In the genomic region with DNA sequence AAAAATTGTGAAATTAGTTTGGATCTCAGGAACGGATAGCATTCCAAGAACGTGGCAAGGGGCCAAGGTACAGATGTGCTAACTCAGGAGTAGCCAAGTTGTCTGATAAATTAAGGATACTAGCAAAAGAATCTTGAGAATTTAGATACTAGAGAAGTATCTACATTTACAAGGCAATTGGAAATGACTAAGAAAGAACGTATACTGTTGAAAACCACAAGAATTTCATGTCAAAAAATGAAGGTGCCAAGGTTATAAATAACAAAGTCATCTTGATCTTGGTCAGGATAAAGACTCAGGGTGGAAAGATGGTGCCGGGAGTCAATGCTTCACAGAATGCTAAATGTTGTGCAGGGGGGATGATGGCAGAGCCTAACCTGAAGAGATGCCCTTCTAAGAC, we compare ENCODE assay signal across 13 cellular contexts. TPM values are rescaled to one million over a fixed set of nuclear protein-coding genes. Genes with fewer than 3 reads are reported as not detected.
A peak's percentile ranks its signal among the peaks of the same experiment; 100 is the strongest.
DNase-seq lines count a peak whose midpoint lies in the region; ATAC-seq, FAIRE-seq and TF ChIP-seq lines count a peak whose summit lies in the region.
"Had no signal": no experiment of that assay in that cellular context is flagged by ENCODE, and none has a peak within 500 bp of the region (broad histone marks: within the 10 kb centered on the region; RNA-seq: fewer than 3 reads in every experiment).

No MANE protein-coding gene starts in this region.

- H3K9me3 Mint-ChIP-seq in activated CD8-positive, alpha-beta T cell treated with anti-CD3 and anti-CD28 coated beads for 36 hours = peaks cover 29% of the 10 kb centered on the region
- H3K9me3 Mint-ChIP-seq in activated CD8-positive, alpha-beta T cell treated with anti-CD3 and anti-CD28 coated beads, Interleukin-2, amount 10 ng/mL, durations not matched to agents 7 days and 5 days (ENCODE audit: insufficient read depth) = peaks cover 7% of the 10 kb centered on the region
- H3K9me3 Mint-ChIP-seq in chondrocyte (ENCODE audit: low read depth) = peaks cover 23% of the 10 kb centered on the region

- POLR2A ChIA-PET in activated CD8-positive, alpha-beta T cell treated with anti-CD3 and anti-CD28 coated beads for 36 hours (lab: Charles Lee) = interaction anchor here (1.0 to 10.3 kb wide), 5 partner anchors 10 to 62 kb away, joined by 3 to 168 read pairs (median 3); partner anchors contain the start of gene IL7R
- POLR2A ChIA-PET in activated CD8-positive, alpha-beta T cell treated with anti-CD3 and anti-CD28 coated beads, Interleukin-2, amount 10 ng/mL, durations not matched to agents 7 days and 5 days (lab: Charles Lee) = no interaction called here

- DNase-seq in activated CD8-positive, alpha-beta T cell treated with anti-CD3 and anti-CD28 coated beads for 36 hours = peak; percentile 51
- no peak for DNase-seq in activated CD8-positive, alpha-beta T cell treated with anti-CD3 and anti-CD28 coated beads, Interleukin-2, amount 10 ng/mL, durations not matched to agents 7 days and 5 days
- DNase-seq in NCI-H226 (peak; percentile 90), chondrocyte (ENCODE audit: low spot score) (no peak), SKM-1 treated with dmso at 0.1 percent for 144 hours (lab: John Stamatoyannopoulos, UW; ENCODE audit: unreplicated experiment) (no peak), ecto neural progenitor cell (ENCODE audit: low spot score) (no peak), frontal cortex (ENCODE audit: low spot score in 2 of 2) (no peak)
- DNase-seq in stimulated activated CD8-positive, alpha-beta memory T cell treated with anti-CD3 and anti-CD28 coated beads, Interleukin-4, amount 100 ng/mL, for 48 hours = peak; percentile 53
- DNase-seq: BE2C; effector memory CD4-positive, alpha-beta T cell; naive thymus-derived CD8-positive, alpha-beta T cell; NCI-H1694 treated with DMSO at 0.1 percent for 48 hours had no signal

- H3K4me1 Mint-ChIP-seq in activated CD8-positive, alpha-beta T cell treated with anti-CD3 and anti-CD28 coated beads for 36 hours (ENCODE audit: low read depth) = peaks cover 44% of the 10 kb centered on the region
- peaks cover 15% of the 10 kb centered on the region for H3K4me1 Mint-ChIP-seq in activated CD8-positive, alpha-beta T cell treated with anti-CD3 and anti-CD28 coated beads, Interleukin-2, amount 10 ng/mL, durations not matched to agents 7 days and 5 days (ENCODE audit: low read depth)
- peaks cover 23% of the 10 kb centered on the region for H3K4me1 Mint-ChIP-seq in chondrocyte (ENCODE audit: low read depth)

- no peak overlapping the region for H3K4me3 Mint-ChIP-seq in activated CD8-positive, alpha-beta T cell treated with anti-CD3 and anti-CD28 coated beads for 36 hours
- H3K4me3 Mint-ChIP-seq in activated CD8-positive, alpha-beta T cell treated with anti-CD3 and anti-CD28 coated beads, Interleukin-2, amount 10 ng/mL, durations not matched to agents 7 days and 5 days = no peak overlapping the region
- no peak overlapping the region for H3K4me3 Mint-ChIP-seq in chondrocyte (ENCODE audit: unreplicated experiment)

- CTCF ChIA-PET in activated CD8-positive, alpha-beta T cell treated with anti-CD3 and anti-CD28 coated beads for 36 hours (lab: Charles Lee) = interaction anchor here (1.3 to 2.2 kb wide), 4 partner anchors 11 to 61 kb away, joined by 3 to 6 read pairs (median 4); no protein-coding TSS in a partner anchor
- CTCF ChIA-PET in activated CD8-positive, alpha-beta T cell treated with anti-CD3 and anti-CD28 coated beads, Interleukin-2, amount 10 ng/mL, durations not matched to agents 7 days and 5 days (lab: Charles Lee) = interaction anchor here (0.7 to 1.6 kb wide), 3 partner anchors 142 to 268 kb away, joined by 3 to 5 read pairs (median 3); no protein-coding TSS in a partner anchor

- intact Hi-C loops in activated CD8-positive, alpha-beta T cell treated with anti-CD3 and anti-CD28 coated beads for 36 hours (cut with micrococcal nuclease) = no loop called here

- H3K27me3 Mint-ChIP-seq in activated CD8-positive, alpha-beta T cell treated with anti-CD3 and anti-CD28 coated beads for 36 hours = no peaks in the 10 kb centered on the region
- no peaks in the 10 kb centered on the region for H3K27me3 Mint-ChIP-seq in activated CD8-positive, alpha-beta T cell treated with anti-CD3 and anti-CD28 coated beads, Interleukin-2, amount 10 ng/mL, durations not matched to agents 7 days and 5 days (ENCODE audit: low read depth)
- H3K27me3 Mint-ChIP-seq in chondrocyte (ENCODE audit: low read depth) = no peaks in the 10 kb centered on the region
- H3K27me3 Mint-ChIP-seq: naive thymus-derived CD8-positive, alpha-beta T cell had no signal

- ATAC-seq in activated CD8-positive, alpha-beta T cell treated with anti-CD3 and anti-CD28 coated beads for 36 hours = peak; percentile 66
- no peak for ATAC-seq in activated CD8-positive, alpha-beta T cell treated with anti-CD3 and anti-CD28 coated beads, Interleukin-2, amount 10 ng/mL, durations not matched to agents 7 days and 5 days
- ATAC-seq: naive thymus-derived CD8-positive, alpha-beta T cell had no signal

- TF ChIP-seq CTCF in activated CD8-positive, alpha-beta T cell treated with anti-CD3 and anti-CD28 coated beads for 36 hours (IDR thresholded peaks at IDR 0.05) = no peak
- no peak for TF ChIP-seq CTCF in chondrocyte (IDR thresholded peaks at IDR 0.05)

- peaks cover 19% of the 10 kb centered on the region for H3K36me3 Mint-ChIP-seq in activated CD8-positive, alpha-beta T cell treated with anti-CD3 and anti-CD28 coated beads for 36 hours (ENCODE audit: low read depth)
- peaks cover 11% of the 10 kb centered on the region for H3K36me3 Mint-ChIP-seq in activated CD8-positive, alpha-beta T cell treated with anti-CD3 and anti-CD28 coated beads, Interleukin-2, amount 10 ng/mL, durations not matched to agents 7 days and 5 days (ENCODE audit: low read depth)
- H3K36me3 Mint-ChIP-seq in chondrocyte (ENCODE audit: low read depth) = peaks cover 4% of the 10 kb centered on the region

- peak overlapping the region; percentile 79 for H3K27ac Mint-ChIP-seq in activated CD8-positive, alpha-beta T cell treated with anti-CD3 and anti-CD28 coated beads for 36 hours
- no peak overlapping the region for H3K27ac Mint-ChIP-seq in activated CD8-positive, alpha-beta T cell treated with anti-CD3 and anti-CD28 coated beads, Interleukin-2, amount 10 ng/mL, durations not matched to agents 7 days and 5 days
- H3K27ac Mint-ChIP-seq in chondrocyte (ENCODE audit: unreplicated experiment) = peak overlapping the region; percentile 23

- no peak for FAIRE-seq in frontal cortex (lab: Jason Lieb, UNC)
- FAIRE-seq: TTC549 had no signal

RNA-seq across cellular contexts. Expression of gene CAPSL, which starts 19.2 kb away (rescaled TPM):
- under 1 TPM; 0.43 to 0.56 TPM for total RNA-seq in activated CD8-positive, alpha-beta T cell treated with anti-CD3 and anti-CD28 coated beads for 36 hours
- not detected for total RNA-seq in activated CD8-positive, alpha-beta T cell treated with anti-CD3 and anti-CD28 coated beads, Interleukin-2, amount 10 ng/mL, durations not matched to agents 7 days and 5 days
- total RNA-seq in chondrocyte (not detected in 3 replicates), frontal cortex (not detected)
- total RNA-seq: naive thymus-derived CD8-positive, alpha-beta T cell had no signal

Comparison
In these comparisons a context has a peak if more than half of its experiments do, and no peak if none do; other contexts are left out.
1. DNase-seq: peak in activated CD8-positive, alpha-beta T cell treated with anti-CD3 and anti-CD28 coated beads for 36 hours (single experiment), NCI-H226 (single experiment) and stimulated activated CD8-positive, alpha-beta memory T cell treated with anti-CD3 and anti-CD28 coated beads, Interleukin-4, amount 100 ng/mL, for 48 hours (single experiment); none in activated CD8-positive, alpha-beta T cell treated with anti-CD3 and anti-CD28 coated beads, Interleukin-2, amount 10 ng/mL, durations not matched to agents 7 days and 5 days (single experiment), chondrocyte (single experiment), SKM-1 treated with dmso at 0.1 percent for 144 hours (single experiment), ecto neural progenitor cell (single experiment) and frontal cortex (0 of 2).